ENCODE assay signal across 10 cellular contexts in genomic region chr6:33075208-33075567, GRCh38. TPM values are rescaled to one million over a fixed set of nuclear protein-coding genes. Genes with fewer than 3 reads are reported as not detected.
DNase-seq lines count a peak whose midpoint lies in the region; ATAC-seq, FAIRE-seq and TF ChIP-seq lines count a peak whose summit lies in the region.
"Had no signal": no experiment of that assay in that cellular context is flagged by ENCODE, and none has a peak within 500 bp of the region (broad histone marks: within the 10 kb centered on the region; RNA-seq: fewer than 3 reads in every experiment).

No MANE protein-coding gene starts in this region.

- peaks cover 10% of the 10 kb centered on the region for H3K36me3 Mint-ChIP-seq in effector memory CD8-positive, alpha-beta T cell (ENCODE audit: insufficient read depth)

- BruUV-seq in HepG2 (replicated peaks; lab: Mats Ljungman, UMichigan) = no TSS peak

- H3K9ac ChIP-seq in liver (ENCODE audit: low read depth in 1 of 2, low read length in 2 of 2) = peak overlapping the region in 1 of 2 donors; percentile 73
- H3K9ac ChIP-seq in HepG2 (ENCODE audit: insufficient read depth, low read depth, low read length) = no peak overlapping the region

- CTCF ChIA-PET in HepG2 (lab: Yijun Ruan, JAX; ENCODE audit: low intra/inter-chr PET ratio, low total read pairs) = no interaction called here

- H3K4me3 ChIP-seq in liver (ENCODE audit: low read depth in 1 of 3, low read length in 3 of 3) (no peak overlapping the region), HepG2 (replicated peaks in 1 of 3; ENCODE audit: insufficient read depth in 1 of 3, low read depth in 2 of 3, low read length in 3 of 3) (no peak overlapping the region)

- intact Hi-C loops in HepG2 (cut with micrococcal nuclease; ENCODE audit: unreplicated experiment) = no loop called here

- DNase-seq in HepG2 (ENCODE audit: low spot score) = no peak
- DNase-seq in effector memory CD8-positive, alpha-beta T cell = no peak
- DNase-seq in SK-N-DZ (ENCODE audit: low spot score) = no peak
- DNase-seq in NCI-H2171 (lab: John Stamatoyannopoulos, UW) = no peak
- no peak for DNase-seq in SW 1271 (lab: John Stamatoyannopoulos, UW)

- TF ChIP-seq RAD21 in liver (IDR thresholded peaks at IDR 0.05) = no peak
- no peak for TF ChIP-seq RAD21 in HepG2 (CRISPR knock-in tag; IDR thresholded peaks at IDR 0.05)

- no peaks in the 10 kb centered on the region for H4K20me1 ChIP-seq in HepG2 (ENCODE audit: insufficient read depth, low read length)

- no peaks in the 10 kb centered on the region for H3K27me3 Mint-ChIP-seq in effector memory CD8-positive, alpha-beta T cell

- no peaks in the 10 kb centered on the region for H3K79me2 ChIP-seq in HepG2 (ENCODE audit: insufficient read depth, low read length)

- H3K27me3 ChIP-seq in liver (ENCODE audit: control insufficient read depth in 4 of 4, insufficient read depth in 4 of 4, low read length in 3 of 4) = no peaks in the 10 kb centered on the region
- H3K27me3 ChIP-seq in HepG2 (ENCODE audit: control insufficient read depth in 1 of 2, insufficient read depth in 2 of 2, low read length in 2 of 2) = peaks cover 0 to 30% of the 10 kb centered on the region in 2 experiments; a peak in 4 of 5 replicates

- H3K9me3 Mint-ChIP-seq in effector memory CD8-positive, alpha-beta T cell = no peaks in the 10 kb centered on the region

- WGBS in liver = 67% methylated on average over 4 of the region's 4 CpGs
- WGBS in HepG2 (ENCODE audit: low lambda C conversion rate) = under 1% methylated on average over 4 of the region's 4 CpGs

- H3K4me1 Mint-ChIP-seq in effector memory CD8-positive, alpha-beta T cell (ENCODE audit: low read depth in 2 of 2) = peaks cover 56 to 67% of the 10 kb centered on the region in 2 donors

- TF ChIP-seq EP300 in HepG2 (IDR thresholded peaks at IDR 0.05; ENCODE audit: low read depth in 2 of 2, low read length in 2 of 2) (no peak), HepG2 (CRISPR knock-in tag; IDR thresholded peaks at IDR 0.05; ENCODE audit: borderline replicate concordance) (no peak)

- no peak for TF ChIP-seq CTCF in liver (IDR thresholded peaks at IDR 0.05; ENCODE audit: low read depth, low read length, missing input control)
- no peak for TF ChIP-seq CTCF in HepG2 (CRISPR knock-in tag; IDR thresholded peaks at IDR 0.05)

- FAIRE-seq in HepG2 (lab: Jason Lieb, UNC) = no peak
- FAIRE-seq: RCC 7860 had no signal

- no peak overlapping the region for H2AFZ ChIP-seq in HepG2 (ENCODE audit: low read length)

- TF ChIP-seq POLR2A in HepG2 (IDR thresholded peaks at IDR 0.05; ENCODE audit: insufficient read depth in 1 of 2, low read depth in 2 of 2, low read length in 2 of 2) = no peak

- peak overlapping the region; percentile 85 to 92 for H3K4me3 Mint-ChIP-seq in effector memory CD8-positive, alpha-beta T cell

- no peaks in the 10 kb centered on the region for H3K36me3 ChIP-seq in liver (ENCODE audit: control insufficient read depth in 4 of 4, insufficient read depth in 3 of 4, low read depth in 1 of 4, low read length in 3 of 4)
- no peaks in the 10 kb centered on the region for H3K36me3 ChIP-seq in HepG2 (replicated peaks in 1 of 2; ENCODE audit: control insufficient read depth in 1 of 2, insufficient read depth in 2 of 2, low read length in 2 of 2)

- H3K4me2 ChIP-seq in HepG2 (ENCODE audit: low read depth, low read length) = no peak overlapping the region

- in situ Hi-C loops in HepG2 (cut with HindIII; ENCODE audit: extremely low pct_ligation_motif_present, low pct_unique_long_range_greater_than_20kb) = no loop called here

- no peaks in the 10 kb centered on the region for H3K9me3 ChIP-seq in liver (ENCODE audit: control insufficient read depth in 4 of 4, low read length in 3 of 4)
- no peaks in the 10 kb centered on the region for H3K9me3 ChIP-seq in HepG2 (ENCODE audit: low read length)

- peak overlapping the region; percentile 94 to 95 for H3K27ac Mint-ChIP-seq in effector memory CD8-positive, alpha-beta T cell

- POLR2A ChIA-PET in HepG2 (lab: Yijun Ruan, JAX) = interaction anchor here (0.6 kb wide), 1 partner anchor 124 kb away, joined by 3 read pairs; no protein-coding TSS in a partner anchor

- ATAC-seq in HepG2 (no peak), HG03108 (IDR thresholded peaks at IDR 0.05; ENCODE audit: unreplicated experiment) (peak; percentile 4), HG02852 (IDR thresholded peaks at IDR 0.05; ENCODE audit: unreplicated experiment) (no peak)
- ATAC-seq in effector memory CD8-positive, alpha-beta T cell (replicated peaks) = no peak

- H3K27ac ChIP-seq in liver (ENCODE audit: low read depth in 1 of 2, low read length in 2 of 2) (peak overlapping the region; percentile 49 to 60), HepG2 (ENCODE audit: extremely low read length, insufficient read depth, low read length) (no peak overlapping the region)
- H3K27ac ChIP-seq: C4-2B had no signal

- peaks cover 0 to 2% (median under 1%) of the 10 kb centered on the region in 4 donors for H3K4me1 ChIP-seq in liver (ENCODE audit: control insufficient read depth in 4 of 4, insufficient read depth in 4 of 4, low read length in 3 of 4)
- H3K4me1 ChIP-seq in HepG2 (ENCODE audit: insufficient read depth, low read length) = no peaks in the 10 kb centered on the region

TF ChIP-seq in liver, 16 proteins besides CTCF, POLR2A, EP300 and RAD21 (continues in another document):
- TF ChIP-seq ATF3 (IDR thresholded peaks at IDR 0.05) = no peak
- no peak for TF ChIP-seq FOXA1 (IDR thresholded peaks at IDR 0.05)

RNA-seq across cellular contexts. Expression of gene HLA-DPB1, which starts 0.6 kb away (rescaled TPM):
- total RNA-seq in liver = 10 to 100 TPM; 23.4 to 24.5 TPM
- 10 to 100 TPM; 15.5 to 37.8 TPM for polyA plus RNA-seq in liver
- not detected in 2 replicates for total RNA-seq in HepG2 (2016; rRNA removed; fragmentation: Illumina TruSeq; extraction: Trizol)
- not detected in 2 replicates for total RNA-seq in HepG2 (2016; cell fraction: cytosol; rRNA removed; fragmentation: Illumina TruSeq; extraction: Trizol; ENCODE audit: low read depth)
- not detected in 2 replicates for total RNA-seq in HepG2 (2016; cell fraction: insoluble cytoplasmic fraction; rRNA removed; fragmentation: Illumina TruSeq; extraction: Trizol)
- not detected in 2 replicates for total RNA-seq in HepG2 (2016; cell fraction: membrane; rRNA removed; fragmentation: Illumina TruSeq; extraction: Trizol)
- total RNA-seq in HepG2 (2016; cell fraction: nucleus; rRNA removed; fragmentation: Illumina TruSeq; extraction: Trizol) = not detected in 2 replicates
- polyA plus RNA-seq in HepG2 (2011; rRNA removed) = not detected in 2 replicates
- 0.09 TPM in 1 of 2 replicates, not detected in the other for polyA plus RNA-seq in HepG2 (2011; cell fraction: cytosol; rRNA removed)
- polyA plus RNA-seq in HepG2 (2011; cell fraction: nucleus; rRNA removed) = 0.21 and 0.23 TPM in 2 replicates
- polyA plus RNA-seq in HepG2 (2012) = not detected in 2 replicates
- not detected in 2 replicates for polyA plus RNA-seq in HepG2 (2016; cell fraction: cytosol; fragmentation: Illumina TruSeq; extraction: Trizol; ENCODE audit: low read depth)
- polyA plus RNA-seq in HepG2 (2016; cell fraction: insoluble cytoplasmic fraction; fragmentation: Illumina TruSeq; extraction: Trizol; ENCODE audit: low read depth) = not detected in 2 replicates
- not detected in 2 replicates for polyA plus RNA-seq in HepG2 (2016; cell fraction: membrane; fragmentation: Illumina TruSeq; extraction: Trizol; ENCODE audit: low read depth)
- not detected in 2 replicates for polyA plus RNA-seq in HepG2 (2016; cell fraction: nucleus; fragmentation: Illumina TruSeq; extraction: Trizol; ENCODE audit: insufficient read depth, low read depth)
- 0.63 TPM in 1 of 2 replicates, not detected in the other for polyA minus RNA-seq in HepG2 (2011; rRNA and poly(A)+ RNA removed; ENCODE audit: low replicate concordance)
- polyA minus RNA-seq in HepG2 (2011; cell fraction: cytosol; rRNA and poly(A)+ RNA removed) = not detected in 2 replicates
- polyA minus RNA-seq in HepG2 (2011; cell fraction: nucleus; rRNA and poly(A)+ RNA removed) = not detected in 2 replicates
- polyA plus RNA-seq in SK-N-DZ (2014; cell fraction: cytosol; rRNA removed) = 8.2 and 8.5 TPM in 2 replicates
- polyA plus RNA-seq in SK-N-DZ (2014; cell fraction: nucleus; rRNA removed) = 0.69 and 0.83 TPM in 2 replicates

RNA-seq across cellular contexts. Expression of gene HLA-DPA1, which starts 1.7 kb away (rescaled TPM):
- 10 to 100 TPM; 27.3 to 31.2 TPM for total RNA-seq in liver
- polyA plus RNA-seq in liver = 10 to 100 TPM; 12.0 to 49.3 TPM
- total RNA-seq in HepG2 (2016; rRNA removed; fragmentation: Illumina TruSeq; extraction: Trizol) = not detected in 2 replicates
- total RNA-seq in HepG2 (2016; cell fraction: cytosol; rRNA removed; fragmentation: Illumina TruSeq; extraction: Trizol; ENCODE audit: low read depth) = not detected in 2 replicates
- total RNA-seq in HepG2 (2016; cell fraction: insoluble cytoplasmic fraction; rRNA removed; fragmentation: Illumina TruSeq; extraction: Trizol) = not detected in 2 replicates
- not detected in 2 replicates for total RNA-seq in HepG2 (2016; cell fraction: membrane; rRNA removed; fragmentation: Illumina TruSeq; extraction: Trizol)
- total RNA-seq in HepG2 (2016; cell fraction: nucleus; rRNA removed; fragmentation: Illumina TruSeq; extraction: Trizol) = not detected in 2 replicates
- polyA plus RNA-seq in HepG2 (2011; rRNA removed) = not detected in 2 replicates
- polyA plus RNA-seq in HepG2 (2011; cell fraction: cytosol; rRNA removed) = 0.05 and 0.18 TPM in 2 replicates
- not detected in 2 replicates for polyA plus RNA-seq in HepG2 (2011; cell fraction: nucleus; rRNA removed)
- not detected in 2 replicates for polyA plus RNA-seq in HepG2 (2012)
- not detected in 2 replicates for polyA plus RNA-seq in HepG2 (2016; cell fraction: cytosol; fragmentation: Illumina TruSeq; extraction: Trizol; ENCODE audit: low read depth)
- not detected in 2 replicates for polyA plus RNA-seq in HepG2 (2016; cell fraction: insoluble cytoplasmic fraction; fragmentation: Illumina TruSeq; extraction: Trizol; ENCODE audit: low read depth)
- not detected in 2 replicates for polyA plus RNA-seq in HepG2 (2016; cell fraction: membrane; fragmentation: Illumina TruSeq; extraction: Trizol; ENCODE audit: low read depth)
- polyA plus RNA-seq in HepG2 (2016; cell fraction: nucleus; fragmentation: Illumina TruSeq; extraction: Trizol; ENCODE audit: insufficient read depth, low read depth) = not detected in 2 replicates
- polyA minus RNA-seq in HepG2 (2011; rRNA and poly(A)+ RNA removed; ENCODE audit: low replicate concordance) = 0.77 TPM in 1 of 2 replicates, not detected in the other
- polyA minus RNA-seq in HepG2 (2011; cell fraction: cytosol; rRNA and poly(A)+ RNA removed) = not detected in 2 replicates
- polyA minus RNA-seq in HepG2 (2011; cell fraction: nucleus; rRNA and poly(A)+ RNA removed) = not detected in 2 replicates
- not detected in 2 replicates for polyA plus RNA-seq in SK-N-DZ (2014; cell fraction: cytosol; rRNA removed)
- polyA plus RNA-seq in SK-N-DZ (2014; cell fraction: nucleus; rRNA removed) = 0.06 TPM in 1 of 2 replicates, not detected in the other

Comparison
In these comparisons a context has a peak if more than half of its experiments do, and no peak if none do; other contexts are left out.
1. RNA of gene HLA-DPB1, which starts 0.6 kb away (total RNA-seq): 23.4 to 24.5 TPM in liver; not detected in HepG2; every median in the first group is over 10 times any median in the second.
2. RNA of gene HLA-DPA1, which starts 1.7 kb away (total RNA-seq): 27.3 to 31.2 TPM in liver; not detected in HepG2; every median in the first group is over 10 times any median in the second.